Comparison of ENCODE assay signal across 1 cellular context in genomic region chr5:126046996-126047395, GRCh38.
TF ChIP-seq lines count a peak whose summit lies in the region.

No MANE protein-coding gene starts in this region.

TF ChIP-seq in HEK293, 187 proteins besides CTCF, POLR2A, EP300 and RAD21 (continued from another document):
- no peak for TF ChIP-seq ZSCAN18 (tag by site-specific recombination; IDR thresholded peaks at IDR 0.05)
